1 cellular context compared by ENCODE assay signal in the genomic region with DNA sequence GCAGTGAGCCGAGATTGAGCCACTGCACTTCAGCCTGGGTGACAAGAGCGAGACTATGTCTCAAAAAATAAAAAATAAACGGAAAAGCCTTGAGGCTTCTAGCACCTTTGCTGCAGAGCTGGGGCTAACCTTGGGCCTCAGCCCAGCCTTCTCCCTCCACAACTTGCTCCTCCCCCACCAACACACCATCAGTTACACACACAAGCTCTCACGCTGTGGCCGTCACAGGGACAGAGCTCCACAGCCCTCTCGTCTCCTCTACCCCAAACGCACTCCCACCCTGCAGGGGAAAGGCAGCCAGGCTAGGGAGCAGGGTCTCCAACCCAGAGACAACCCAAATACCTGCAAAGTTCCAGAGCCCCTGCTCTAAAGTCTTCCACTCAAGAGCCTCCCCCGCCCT.
TF ChIP-seq lines count a peak whose summit lies in the region.

No MANE protein-coding gene starts in this region.

TF ChIP-seq in IMR-90, 13 proteins besides CTCF, POLR2A, EP300 and RAD21 (continued from another document):
- TF ChIP-seq SMC3 (IDR thresholded peaks at IDR 0.05; ENCODE audit: low read depth, low read length) (no peak), MAZ (IDR thresholded peaks at IDR 0.05; ENCODE audit: borderline replicate concordance, low read depth, low read length) (no peak), BHLHE40 (IDR thresholded peaks at IDR 0.05; ENCODE audit: low read depth, low read length) (no peak), MAFK (IDR thresholded peaks at IDR 0.05; ENCODE audit: low read depth, low read length) (no peak), FOS (IDR thresholded peaks at IDR 0.05; ENCODE audit: low read depth, low read length) (no peak), CHD1 (IDR thresholded peaks at IDR 0.05; ENCODE audit: low read depth, low read length) (no peak), CEBPB (IDR thresholded peaks at IDR 0.05; ENCODE audit: low read depth, low read length) (no peak)
- TF ChIP-seq, protein P1, sequence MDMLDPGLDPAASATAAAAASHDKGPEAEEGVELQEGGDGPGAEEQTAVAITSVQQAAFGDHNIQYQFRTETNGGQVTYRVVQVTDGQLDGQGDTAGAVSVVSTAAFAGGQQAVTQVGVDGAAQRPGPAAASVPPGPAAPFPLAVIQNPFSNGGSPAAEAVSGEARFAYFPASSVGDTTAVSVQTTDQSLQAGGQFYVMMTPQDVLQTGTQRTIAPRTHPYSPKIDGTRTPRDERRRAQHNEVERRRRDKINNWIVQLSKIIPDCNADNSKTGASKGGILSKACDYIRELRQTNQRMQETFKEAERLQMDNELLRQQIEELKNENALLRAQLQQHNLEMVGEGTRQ (IDR thresholded peaks at IDR 0.05; ENCODE audit: low read depth, low read length) = no peak
